ENCODE assay signal across 8 cellular contexts in genomic region chr17:39199986-39200879, GRCh38. TPM values are rescaled to one million over a fixed set of nuclear protein-coding genes. Genes with fewer than 3 reads are reported as not detected.
DNase-seq lines count a peak whose midpoint lies in the region; ATAC-seq and TF ChIP-seq lines count a peak whose summit lies in the region.

Gene RPL19 (plus strand): TSS chr17:39200283. CDS start chr17:39200345, 62 bp downstream.

- no peaks in the 10 kb centered on the region for H3K9me3 Mint-ChIP-seq in natural killer cell treated with Interleukin-12 subunit alpha and Interleukin-12 subunit beta and Interleukin-15 and Interleukin-18, amount 100 ng/mL, for 72 hours

- peak within 1 kb of the TSS; percentile 98 to 100 for H3K27ac Mint-ChIP-seq in natural killer cell treated with Interleukin-12 subunit alpha and Interleukin-12 subunit beta and Interleukin-15 and Interleukin-18, amount 100 ng/mL, for 72 hours

- peaks cover 30 to 40% of the 10 kb centered on the region in 2 donors for H3K4me1 Mint-ChIP-seq in natural killer cell treated with Interleukin-12 subunit alpha and Interleukin-12 subunit beta and Interleukin-15 and Interleukin-18, amount 100 ng/mL, for 72 hours (ENCODE audit: low read depth in 2 of 2)

- H3K4me3 ChIP-seq in MG63, result peak within 1 kb of the TSS; percentile 81
- H3K4me3 ChIP-seq in fibroblast of pulmonary artery (replicated peaks; ENCODE audit: low read depth, low read length), result peak within 1 kb of the TSS; percentile 99

- H3K36me3 Mint-ChIP-seq in natural killer cell treated with Interleukin-12 subunit alpha and Interleukin-12 subunit beta and Interleukin-15 and Interleukin-18, amount 100 ng/mL, for 72 hours, result peaks cover 38% of the 10 kb centered on the region

- H3K27me3 Mint-ChIP-seq in natural killer cell treated with Interleukin-12 subunit alpha and Interleukin-12 subunit beta and Interleukin-15 and Interleukin-18, amount 100 ng/mL, for 72 hours, result no peaks in the 10 kb centered on the region

- peak within 1 kb of the TSS; percentile 94 for H3K4me3 Mint-ChIP-seq in natural killer cell treated with Interleukin-12 subunit alpha and Interleukin-12 subunit beta and Interleukin-15 and Interleukin-18, amount 100 ng/mL, for 72 hours

- TF ChIP-seq CTCF in fibroblast of pulmonary artery (IDR thresholded peaks at IDR 0.05; ENCODE audit: low read length, missing control alignments), result no peak

- peaks cover 51% of the 10 kb centered on the region for H3K36me3 ChIP-seq in MG63

- ATAC-seq in natural killer cell treated with Interleukin-12 subunit alpha and Interleukin-12 subunit beta and Interleukin-15 and Interleukin-18, amount 100 ng/mL, for 72 hours, result peak; percentile 81 to 89

- no peaks in the 10 kb centered on the region for H3K9me3 ChIP-seq in MG63

- no peaks in the 10 kb centered on the region for H3K27me3 ChIP-seq in MG63

- peak; percentile 88 for DNase-seq in Daoy (ENCODE audit: low read depth)
- DNase-seq in H4 (ENCODE audit: low spot score), result peak; percentile 93
- peak; percentile 92 for DNase-seq in MG63
- peak; percentile 91 to 94 for DNase-seq in SHP77 (lab: John Stamatoyannopoulos, UW)
- peak; percentile 79 for DNase-seq in activated T-helper 9 cell treated with anti-CD3 and anti-CD28 coated beads, Interleukin-2, amount 50 U/mL, for 16 hours (ENCODE audit: low read depth)
- peak; percentile 97 for DNase-seq in fibroblast of pulmonary artery (ENCODE audit: low read depth)
- DNase-seq in natural killer cell treated with Interleukin-12 subunit alpha and Interleukin-12 subunit beta and Interleukin-15 and Interleukin-18, amount 100 ng/mL, for 72 hours (ENCODE audit: low spot score), result peak; percentile 90
- DNase-seq in stimulated activated naive CD4-positive, alpha-beta T cell treated with Interleukin-2 at 50 U/mL for 16 hours (lab: John Stamatoyannopoulos, UW), result peak; percentile 89

RNA-seq across cellular contexts. Expression of gene RPL19, which starts in this region (rescaled TPM):
- 2,153 and 2,499 TPM in 2 replicates for total RNA-seq in Daoy (2014; rRNA removed; shearing (Covaris generic))
- total RNA-seq in H4 (2014; rRNA removed; shearing (Covaris generic)), result 3,244 and 3,867 TPM in 2 replicates
- 4,123 and 4,721 TPM in 2 replicates for total RNA-seq in MG63 (2014; rRNA removed; shearing (Covaris generic); ENCODE audit: low replicate concordance)
- total RNA-seq in natural killer cell treated with Interleukin-12 subunit alpha and Interleukin-12 subunit beta and Interleukin-15 and Interleukin-18, amount 100 ng/mL, for 72 hours, result 1,000 to 10,000 TPM; 1,326 to 1,683 TPM

Comparison
In these comparisons a context has a peak if more than half of its experiments do, and no peak if none do; other contexts are left out.
1. Peak in every context shown above with its lines: DNase-seq, ATAC-seq and H3K4me3 ChIP-seq.